In the genomic region with DNA sequence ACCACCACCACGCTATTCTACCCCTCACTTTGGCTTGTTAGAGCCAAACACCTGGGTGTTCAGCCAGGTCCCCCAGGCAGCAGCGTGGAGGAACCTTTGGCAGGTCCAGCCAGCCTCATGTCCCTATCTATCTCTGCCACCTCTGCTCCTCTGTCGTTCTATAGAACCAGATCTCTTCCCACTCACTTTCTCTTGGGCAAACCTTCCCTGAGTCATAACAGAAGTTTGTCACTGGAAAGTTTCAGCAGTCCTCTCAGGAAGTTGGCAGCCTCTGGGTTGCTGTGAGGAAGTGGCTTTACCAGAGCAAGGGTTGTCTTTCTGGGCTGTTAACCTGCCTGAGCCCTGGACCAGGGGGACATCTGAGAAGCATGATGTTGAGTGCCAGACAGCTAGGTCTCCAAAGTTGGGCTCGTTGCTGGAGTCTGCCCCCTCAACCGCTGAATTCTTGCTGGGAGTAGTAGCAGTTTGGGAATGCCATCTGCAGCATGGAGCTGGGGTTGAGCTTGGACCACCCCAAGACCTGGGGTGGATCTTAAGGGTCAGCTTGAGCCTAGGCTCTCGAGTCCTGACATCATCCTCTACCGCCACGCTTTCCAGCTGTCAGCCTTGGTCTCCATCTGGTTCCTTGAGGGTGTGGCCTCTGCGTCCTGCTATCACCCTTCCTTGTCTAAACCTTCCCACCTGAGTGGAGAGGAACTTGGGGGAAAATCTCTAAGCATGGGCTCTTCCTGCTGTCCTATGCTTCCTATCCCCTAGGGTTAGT, we compare ENCODE assay signal across 1 cellular context.
TF ChIP-seq lines count a peak whose summit lies in the region.

No MANE protein-coding gene starts in this region.

TF ChIP-seq in HCT116, 20 proteins besides CTCF, POLR2A, EP300 and RAD21 (continued from another document):
- no peak for TF ChIP-seq ATF3 (IDR thresholded peaks at IDR 0.05)
- no peak for TF ChIP-seq ZNF274 (IDR thresholded peaks at IDR 0.05; ENCODE audit: low read depth, low read length)
- TF ChIP-seq, protein P1, sequence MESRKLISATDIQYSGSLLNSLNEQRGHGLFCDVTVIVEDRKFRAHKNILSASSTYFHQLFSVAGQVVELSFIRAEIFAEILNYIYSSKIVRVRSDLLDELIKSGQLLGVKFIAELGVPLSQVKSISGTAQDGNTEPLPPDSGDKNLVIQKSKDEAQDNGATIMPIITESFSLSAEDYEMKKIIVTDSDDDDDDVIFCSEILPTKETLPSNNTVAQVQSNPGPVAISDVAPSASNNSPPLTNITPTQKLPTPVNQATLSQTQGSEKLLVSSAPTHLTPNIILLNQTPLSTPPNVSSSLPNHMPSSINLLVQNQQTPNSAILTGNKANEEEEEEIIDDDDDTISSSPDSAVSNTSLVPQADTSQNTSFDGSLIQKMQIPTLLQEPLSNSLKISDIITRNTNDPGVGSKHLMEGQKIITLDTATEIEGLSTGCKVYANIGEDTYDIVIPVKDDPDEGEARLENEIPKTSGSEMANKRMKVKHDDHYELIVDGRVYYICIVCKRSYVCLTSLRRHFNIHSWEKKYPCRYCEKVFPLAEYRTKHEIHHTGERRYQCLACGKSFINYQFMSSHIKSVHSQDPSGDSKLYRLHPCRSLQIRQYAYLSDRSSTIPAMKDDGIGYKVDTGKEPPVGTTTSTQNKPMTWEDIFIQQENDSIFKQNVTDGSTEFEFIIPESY (IDR thresholded peaks at IDR 0.05; ENCODE audit: extremely low read depth, insufficient replicate concordance, low read length): no peak
- TF ChIP-seq POLR2AphosphoS5 (IDR thresholded peaks at IDR 0.05; ENCODE audit: low read depth, low read length): no peak
- no peak for TF ChIP-seq FOSL1 (IDR thresholded peaks at IDR 0.05; ENCODE audit: low read depth)
- TF ChIP-seq EGR1 (IDR thresholded peaks at IDR 0.05; ENCODE audit: low read depth): no peak
- TF ChIP-seq SIN3A (IDR thresholded peaks at IDR 0.05; ENCODE audit: low read depth): no peak
- TF ChIP-seq TCF7L2 (IDR thresholded peaks at IDR 0.05; ENCODE audit: borderline replicate concordance, extremely low read depth, insufficient read depth, insufficient read length): no peak
- no peak for TF ChIP-seq JUND (IDR thresholded peaks at IDR 0.05)
- no peak for TF ChIP-seq EZH2 (IDR thresholded peaks at IDR 0.05)
- no peak for TF ChIP-seq SRF (IDR thresholded peaks at IDR 0.05; ENCODE audit: low read depth)
